8 cellular contexts compared by ENCODE assay signal in genomic region chr15:64092075-64092820, GRCh38. TPM values are rescaled to one million over a fixed set of nuclear protein-coding genes. Genes with fewer than 3 reads are reported as not detected.
DNase-seq lines count a peak whose midpoint lies in the region; ATAC-seq and TF ChIP-seq lines count a peak whose summit lies in the region.

No MANE protein-coding gene starts in this region.

- no peak overlapping the region; the same call in 1 of the 2 replicates for H2AFZ ChIP-seq in PC-3 (ENCODE audit: low read length)

- H3K27me3 ChIP-seq in PC-3 (ENCODE audit: low read length) (no peaks in the 10 kb centered on the region), endocrine pancreas (ENCODE audit: control insufficient read depth, insufficient read depth, low read length) (no peaks in the 10 kb centered on the region), gastrocnemius medialis (no peaks in the 10 kb centered on the region)

- 0 out of 2 replicates have a peak, but pooled peaks cover 6% of the 10 kb centered on the region for H4K20me1 ChIP-seq in PC-3 (ENCODE audit: low read length)

- intact Hi-C loops in PC-3 (cut with micrococcal nuclease) (loop anchor here (2.0 kb wide), 1 partner anchor 19 kb away; no protein-coding TSS in a partner anchor), gastrocnemius medialis (cut with DNase I; ENCODE audit: low total_unique reads) (loop anchor here (1.0 to 10.0 kb wide), 2 partner anchors 21 to 587 kb away; partner anchors contain the start of gene USP3)

- ATAC-seq in PC-3, result no peak
- peak; percentile 28 to 38 for ATAC-seq in gastrocnemius medialis
- no peak for ATAC-seq in GM21360 (IDR thresholded peaks at IDR 0.05; ENCODE audit: unreplicated experiment)
- no peak for ATAC-seq in GM21619 (IDR thresholded peaks at IDR 0.05; ENCODE audit: unreplicated experiment)

- H3K9me3 ChIP-seq in PC-3 (ENCODE audit: low read length) (no peaks in the 10 kb centered on the region), endocrine pancreas (ENCODE audit: control insufficient read depth, low read length) (no peaks in the 10 kb centered on the region), gastrocnemius medialis (no peaks in the 10 kb centered on the region)

- DNase-seq in NCI-H1694 (lab: John Stamatoyannopoulos, UW), result peak; percentile 8
- no peak for DNase-seq in NCI-H1694 treated with DMSO at 0.1 percent for 48 hours (lab: John Stamatoyannopoulos, UW)
- peak; percentile 28 for DNase-seq in PC-3
- peak; percentile 40 to 48 for DNase-seq in gastrocnemius medialis
- DNase-seq in COLO668 (lab: John Stamatoyannopoulos, UW; ENCODE audit: unreplicated experiment), result no peak

- CTCF ChIA-PET in PC-3 (lab: Charles Lee), result no interaction called here

- H3K4me2 ChIP-seq in PC-3 (ENCODE audit: low read length), result peak overlapping the region; percentile 96

- in situ Hi-C loops in gastrocnemius medialis (cut with MboI; ENCODE audit: low sequenced_read_pairs in 4 of 4), result loop anchor here in 1 of 4 donors (25.0 kb wide), 1 partner anchor 580 kb away; the partner anchor contains the start of gene USP3

- H3K9ac ChIP-seq in PC-3 (ENCODE audit: low read length) (peak overlapping the region; percentile 89), endocrine pancreas (ENCODE audit: control insufficient read depth, insufficient read depth, low read length) (peak overlapping the region; percentile 58)

- TF ChIP-seq CTCF in PC-3 (conservative IDR thresholded peaks at IDR 0.05; ENCODE audit: low read depth, low read length), result peak; percentile 51
- TF ChIP-seq CTCF in gastrocnemius medialis (IDR thresholded peaks at IDR 0.05 in 4 of 5, conservative IDR thresholded peaks at IDR 0.05 in 1 of 5), result peak in 2 of 5 experiments; percentile 23 to 28

- H3K36me3 ChIP-seq in PC-3 (ENCODE audit: low read depth, low read length), result peaks cover 9% of the 10 kb centered on the region
- peaks cover 2% of the 10 kb centered on the region for H3K36me3 ChIP-seq in endocrine pancreas (ENCODE audit: control insufficient read depth, insufficient read depth, low read length)
- peaks cover 0 to 12% of the 10 kb centered on the region in 2 donors for H3K36me3 ChIP-seq in gastrocnemius medialis

- BruUV-seq in PC-3 (replicated peaks; lab: Mats Ljungman, UMichigan), result no TSS peak

- no peaks in the 10 kb centered on the region for H3K9me2 ChIP-seq in PC-3 (replicated peaks; ENCODE audit: low read length)

- H3K79me2 ChIP-seq in PC-3 (ENCODE audit: low read length), result peaks cover 63% of the 10 kb centered on the region

- H3K27ac ChIP-seq in PC-3 (ENCODE audit: low read length), result no peak overlapping the region
- H3K27ac ChIP-seq in gastrocnemius medialis, result peak overlapping the region; percentile 91 to 96 (median 93)

- H3K4me1 ChIP-seq in PC-3 (ENCODE audit: insufficient read depth, low read length) (peaks cover 20% of the 10 kb centered on the region), endocrine pancreas (ENCODE audit: control insufficient read depth, insufficient read depth, low read length) (peaks cover 11% of the 10 kb centered on the region), gastrocnemius medialis (peaks cover 49% of the 10 kb centered on the region in 2 donors)

- H3F3A ChIP-seq in PC-3 (ENCODE audit: low read length, unreplicated experiment), result no peaks in the 10 kb centered on the region

- no peak for TF ChIP-seq POLR2A in gastrocnemius medialis (IDR thresholded peaks at IDR 0.05)

- H3K4me3 ChIP-seq in PC-3 (ENCODE audit: low read length), result peak overlapping the region; percentile 90
- H3K4me3 ChIP-seq in endocrine pancreas (ENCODE audit: control insufficient read depth, insufficient read depth, low read length), result peak overlapping the region; percentile 66
- H3K4me3 ChIP-seq in gastrocnemius medialis, result peak overlapping the region in 3 of 4 donors; percentile 74 to 79 (median 75)

- POLR2A ChIA-PET in PC-3 (lab: Charles Lee; ENCODE audit: unreplicated experiment), result interaction anchor here (0.6 kb wide), 2 partner anchors 87 to 1801 kb away, joined by 3 to 4 read pairs; no protein-coding TSS in a partner anchor

RNA-seq across cellular contexts. Expression of gene CIAO2A, which starts 1.4 kb away (rescaled TPM):
- total RNA-seq in PC-3 (2014; rRNA removed), result 83.7 and 92.4 TPM in 2 replicates
- 10 to 100 TPM; 26.6 to 65.2 (median 55.1) TPM for total RNA-seq in gastrocnemius medialis

RNA-seq across cellular contexts. Expression of gene SNX1, which starts 3.5 kb away (rescaled TPM):
- total RNA-seq in PC-3 (2014; rRNA removed), result 24.3 and 62.3 TPM in 2 replicates
- total RNA-seq in gastrocnemius medialis, result 10 to 100 TPM; 26.7 to 39.3 (median 34.1) TPM

RNA-seq across cellular contexts. Expression of gene DAPK2, which starts 46.0 kb away (rescaled TPM):
- total RNA-seq in PC-3 (2014; rRNA removed) (1.4 and 5.2 TPM in 2 replicates), gastrocnemius medialis (10 to 100 TPM; 28.5 to 70.8 (median 52.7) TPM)

RNA-seq across cellular contexts. Expression of gene SNX22, which starts 59.3 kb away (rescaled TPM):
- total RNA-seq in PC-3 (2014; rRNA removed) (0.77 TPM in 1 of 2 replicates, not detected in the other), gastrocnemius medialis (under 1 TPM in 2 of 4 donors, not detected in 2; 0.09 to 0.87 TPM)

Comparison
In these comparisons a context has a peak if more than half of its experiments do, and no peak if none do; other contexts are left out.
1. DNase-seq: peak in NCI-H1694 (single experiment), PC-3 (single experiment) and gastrocnemius medialis (2 of 2); none in NCI-H1694 treated with DMSO at 0.1 percent for 48 hours (single experiment) and COLO668 (single experiment).
2. ATAC-seq: peak in gastrocnemius medialis (2 of 2); none in PC-3 (single experiment), GM21360 (single experiment) and GM21619 (single experiment).
3. Peak in every context shown above with its lines, with median percentiles within 50 percentile points of each other: H3K4me3 ChIP-seq.